Comparison of ENCODE assay signal across 8 cellular contexts in genomic region chr4:143337600-143338287, GRCh38. TPM values are rescaled to one million over a fixed set of nuclear protein-coding genes. Genes with fewer than 3 reads are reported as not detected.
DNase-seq lines count a peak whose midpoint lies in the region; ATAC-seq and TF ChIP-seq lines count a peak whose summit lies in the region.

No MANE protein-coding gene starts in this region.

- peaks cover 39% of the 10 kb centered on the region for H3K27me3 Mint-ChIP-seq in stimulated activated memory B cell treated with anti-CD40 and anti-IgM and Interleukin-4, amounts not matched to agents 10 μg/mL and 1 μg/mL and 100 μg/mL, for 72 hours

- H3K4me2 ChIP-seq in OCI-LY1 (ENCODE audit: low read length) = peak overlapping the region; percentile 70

- H3K79me2 ChIP-seq in OCI-LY1 (ENCODE audit: insufficient read depth, low read length) = no peaks in the 10 kb centered on the region

- intact Hi-C loops in left colon (cut with DNase I, micrococcal nuclease) = loop anchor here in 1 of 2 donors (10.0 kb wide), 1 partner anchor 133 kb away; no protein-coding TSS in a partner anchor

- H3F3A ChIP-seq in OCI-LY1 (ENCODE audit: insufficient read depth, low read length) = no peaks in the 10 kb centered on the region

- no peak overlapping the region for H3K27ac ChIP-seq in OCI-LY1 (ENCODE audit: low read depth, low read length, poor library complexity, severe bottlenecking)

- DNase-seq in NCI-H82 (lab: John Stamatoyannopoulos, UW) (peak; percentile 42), NCI-H82 treated with DMSO at 0.1 percent for 48 hours (lab: John Stamatoyannopoulos, UW; ENCODE audit: unreplicated experiment) (no peak), cerebellum (ENCODE audit: low spot score) (peak; percentile 20), left colon (peak; percentile 77 to 83), occipital lobe (lab: John Stamatoyannopoulos, UW) (no peak), A172 (ENCODE audit: low spot score) (no peak)

- H3K9me2 ChIP-seq in OCI-LY1 (ENCODE audit: low read depth, low read length) = no peaks in the 10 kb centered on the region

- ATAC-seq in left colon = peak; percentile 53
- ATAC-seq in stimulated activated memory B cell treated with anti-CD40 and anti-IgM and Interleukin-4, amounts not matched to agents 10 μg/mL and 1 μg/mL and 100 μg/mL, for 72 hours = no peak

- H3K4me3 ChIP-seq in OCI-LY1 (ENCODE audit: low read depth, low read length, poor library complexity, severe bottlenecking) = peak overlapping the region; percentile 59

- peaks cover 9% of the 10 kb centered on the region for H3K4me1 Mint-ChIP-seq in stimulated activated memory B cell treated with anti-CD40 and anti-IgM and Interleukin-4, amounts not matched to agents 10 μg/mL and 1 μg/mL and 100 μg/mL, for 72 hours

- H3K9me3 ChIP-seq in OCI-LY1 (ENCODE audit: low read length) = no peaks in the 10 kb centered on the region

- no peaks in the 10 kb centered on the region for H4K20me1 ChIP-seq in OCI-LY1 (ENCODE audit: insufficient read depth, low read length)

- H2AFZ ChIP-seq in OCI-LY1 (ENCODE audit: low read length) = no peak overlapping the region

- H3K4me1 ChIP-seq in OCI-LY1 (ENCODE audit: insufficient read depth, low read length, severe bottlenecking) = no peaks in the 10 kb centered on the region

- no peak for TF ChIP-seq CTCF in OCI-LY1 (IDR thresholded peaks at IDR 0.05; ENCODE audit: low read length)

- H3K4me3 Mint-ChIP-seq in stimulated activated memory B cell treated with anti-CD40 and anti-IgM and Interleukin-4, amounts not matched to agents 10 μg/mL and 1 μg/mL and 100 μg/mL, for 72 hours = peak overlapping the region; percentile 90

- H3K36me3 Mint-ChIP-seq in stimulated activated memory B cell treated with anti-CD40 and anti-IgM and Interleukin-4, amounts not matched to agents 10 μg/mL and 1 μg/mL and 100 μg/mL, for 72 hours = no peaks in the 10 kb centered on the region

- H3K36me3 ChIP-seq in OCI-LY1 (ENCODE audit: insufficient read depth, low read length) = no peaks in the 10 kb centered on the region

- H3K9ac ChIP-seq in OCI-LY1 (ENCODE audit: low read length) = no peak overlapping the region

- H3K9me3 Mint-ChIP-seq in stimulated activated memory B cell treated with anti-CD40 and anti-IgM and Interleukin-4, amounts not matched to agents 10 μg/mL and 1 μg/mL and 100 μg/mL, for 72 hours = no peaks in the 10 kb centered on the region

- peak overlapping the region; percentile 42 for H3K27ac Mint-ChIP-seq in stimulated activated memory B cell treated with anti-CD40 and anti-IgM and Interleukin-4, amounts not matched to agents 10 μg/mL and 1 μg/mL and 100 μg/mL, for 72 hours

- no peaks in the 10 kb centered on the region for H3K27me3 ChIP-seq in OCI-LY1 (ENCODE audit: insufficient read depth, low read length)

RNA-seq across cellular contexts. Expression of gene GAB1, which starts 1.1 kb away (rescaled TPM):
- 65.7 TPM for total RNA-seq in cerebellum
- 10 to 100 TPM; 69.0 to 71.1 TPM for total RNA-seq in left colon
- total RNA-seq in occipital lobe = 25.9 TPM
- 6.0 and 13.1 TPM in 2 replicates for total RNA-seq in A172 (2014; rRNA removed; shearing (Covaris generic))

Comparison
In these comparisons a context has a peak if more than half of its experiments do, and no peak if none do; other contexts are left out.
1. DNase-seq: peak in NCI-H82 (single experiment), cerebellum (single experiment) and left colon (2 of 2); none in NCI-H82 treated with DMSO at 0.1 percent for 48 hours (single experiment), occipital lobe (single experiment) and A172 (single experiment).